ENCODE assay signal across 8 cellular contexts in genomic region chr6:12011276-12012112, GRCh38. TPM values are rescaled to one million over a fixed set of nuclear protein-coding genes. Genes with fewer than 3 reads are reported as not detected.
DNase-seq lines count a peak whose midpoint lies in the region; ATAC-seq and TF ChIP-seq lines count a peak whose summit lies in the region.

No MANE protein-coding gene starts in this region.

- ATAC-seq in GM21786 (IDR thresholded peaks at IDR 0.05; ENCODE audit: unreplicated experiment) = peak; percentile 54
- peak; percentile 79 for ATAC-seq in activated T-cell treated with anti-CD3 and anti-CD28 coated beads, Interleukin-2, amount 50 U/mL, for 72 hours (replicated peaks in 1 of 2)
- ATAC-seq in natural killer cell = peak; percentile 68 to 90 (median 77)

- peak in 1 of 2 donors; percentile 7 for TF ChIP-seq POLR2A in Peyer's patch (IDR thresholded peaks at IDR 0.05)
- no peak for TF ChIP-seq POLR2A in esophagus muscularis mucosa (IDR thresholded peaks at IDR 0.05; ENCODE audit: low read depth)

- no peak overlapping the region; the same call in 1 of the 2 replicates for H3K27ac ChIP-seq in DOHH2 (ENCODE audit: low read depth, low read length)
- peak overlapping the region; percentile 59 for H3K27ac ChIP-seq in KOPT-K1 (ENCODE audit: low read depth, low read length, poor library complexity, severe bottlenecking)
- peak overlapping the region; percentile 87 to 99 (median 96) for H3K27ac ChIP-seq in Peyer's patch
- peak overlapping the region; percentile 90 to 98 (median 95) for H3K27ac ChIP-seq in esophagus muscularis mucosa (replicated peaks in 1 of 4)

- peak; percentile 37 for TF ChIP-seq EP300 in esophagus muscularis mucosa (IDR thresholded peaks at IDR 0.05)

- peak overlapping the region; percentile 91 to 98 for H3K4me3 Mint-ChIP-seq in activated T-cell treated with anti-CD3 and anti-CD28 coated beads, Interleukin-2, amount 50 U/mL, for 72 hours
- H3K4me3 Mint-ChIP-seq in natural killer cell = peak overlapping the region; percentile 96

- peaks cover 45% of the 10 kb centered on the region for H3K4me1 Mint-ChIP-seq in activated T-cell treated with anti-CD3 and anti-CD28 coated beads, Interleukin-2, amount 50 U/mL, for 72 hours (ENCODE audit: low read depth)
- H3K4me1 Mint-ChIP-seq in natural killer cell = peaks cover 48 to 49% of the 10 kb centered on the region in 2 donors

- TF ChIP-seq CTCF in DOHH2 (IDR thresholded peaks at IDR 0.05; ENCODE audit: low read depth, low read length, poor library complexity, severe bottlenecking) = no peak
- no peak for TF ChIP-seq CTCF in Peyer's patch (IDR thresholded peaks at IDR 0.05)
- TF ChIP-seq CTCF in esophagus muscularis mucosa (IDR thresholded peaks at IDR 0.05) = no peak
- TF ChIP-seq CTCF in natural killer cell (IDR thresholded peaks at IDR 0.05) = no peak

- H3K4me2 ChIP-seq in DOHH2 (ENCODE audit: low read length) = no peak overlapping the region

- H3K27ac Mint-ChIP-seq in activated T-cell treated with anti-CD3 and anti-CD28 coated beads, Interleukin-2, amount 50 U/mL, for 72 hours = peak overlapping the region; percentile 99
- H3K27ac Mint-ChIP-seq in natural killer cell = peak overlapping the region; percentile 98 to 99

- DNase-seq in Peyer's patch = peak; percentile 97 to 99 (median 97)
- DNase-seq in activated T-cell treated with anti-CD3 and anti-CD28 coated beads, Interleukin-2, amount 50 U/mL, for 72 hours = peak; percentile 96 to 98
- DNase-seq in esophagus muscularis mucosa (ENCODE audit: extremely low spot score) = peak; percentile 100
- peak; percentile 94 for DNase-seq in natural killer cell
- DNase-seq in stimulated activated naive CD4-positive, alpha-beta T cell (lab: John Stamatoyannopoulos, UW) = peak; percentile 93 to 99 (median 94)

- no peaks in the 10 kb centered on the region for H4K20me1 ChIP-seq in DOHH2 (ENCODE audit: control insufficient read depth, insufficient read depth, low read depth, low read length)

- peaks cover 7% of the 10 kb centered on the region; the same call in 1 of the 2 replicates for H3K9me3 ChIP-seq in DOHH2 (ENCODE audit: control insufficient read depth, insufficient read depth, low read length)
- no peaks in the 10 kb centered on the region for H3K9me3 ChIP-seq in KOPT-K1 (ENCODE audit: insufficient read depth, low read length, poor library complexity, severe bottlenecking)
- H3K9me3 ChIP-seq in Peyer's patch = no peaks in the 10 kb centered on the region
- H3K9me3 ChIP-seq in esophagus muscularis mucosa = no peaks in the 10 kb centered on the region

- peaks cover 21% of the 10 kb centered on the region for H3F3A ChIP-seq in DOHH2 (ENCODE audit: control insufficient read depth, insufficient read depth)

- intact Hi-C loops in esophagus muscularis mucosa (cut with DNase I) (loop anchor here (5.0 to 10.0 kb wide), 2 partner anchors 307 to 474 kb away; partner anchors contain the start of gene TMEM170B), natural killer cell (cut with micrococcal nuclease) (loop anchor here (5.0 kb wide), 1 partner anchor 644 kb away; no protein-coding TSS in a partner anchor)

- peaks cover 19 to 37% of the 10 kb centered on the region in 2 donors for H3K36me3 Mint-ChIP-seq in activated T-cell treated with anti-CD3 and anti-CD28 coated beads, Interleukin-2, amount 50 U/mL, for 72 hours (ENCODE audit: insufficient read depth in 2 of 2)
- no peaks in the 10 kb centered on the region for H3K36me3 Mint-ChIP-seq in natural killer cell

- H3K4me3 ChIP-seq in DOHH2 (ENCODE audit: low read length) = peak overlapping the region; percentile 88
- H3K4me3 ChIP-seq in Peyer's patch = peak overlapping the region; percentile 75 to 90 (median 84)
- peak overlapping the region; percentile 80 to 87 (median 85) for H3K4me3 ChIP-seq in esophagus muscularis mucosa

- no peaks in the 10 kb centered on the region for H3K9me2 ChIP-seq in DOHH2 (replicated peaks; ENCODE audit: control insufficient read depth, low read length)

- peaks cover 26% of the 10 kb centered on the region for H3K4me1 ChIP-seq in DOHH2 (ENCODE audit: control insufficient read depth, low read length)
- peaks cover 0 to 19% (median 2%) of the 10 kb centered on the region in 4 donors for H3K4me1 ChIP-seq in Peyer's patch
- H3K4me1 ChIP-seq in esophagus muscularis mucosa = peaks cover 15 to 49% (median 37%) of the 10 kb centered on the region in 4 donors

- H3K79me2 ChIP-seq in DOHH2 (ENCODE audit: control insufficient read depth, low read length) = peaks cover 57% of the 10 kb centered on the region

- no peaks in the 10 kb centered on the region for H3K27me3 Mint-ChIP-seq in activated T-cell treated with anti-CD3 and anti-CD28 coated beads, Interleukin-2, amount 50 U/mL, for 72 hours (ENCODE audit: low read depth)
- peaks cover 0 to 4% of the 10 kb centered on the region in 2 donors for H3K27me3 Mint-ChIP-seq in natural killer cell (ENCODE audit: low read depth in 2 of 2)

- 1% methylated on average over 15 of the region's 108 CpGs for WGBS in esophagus muscularis mucosa

- peaks cover 29% of the 10 kb centered on the region for H3K36me3 ChIP-seq in DOHH2 (ENCODE audit: control insufficient read depth, low read length)
- H3K36me3 ChIP-seq in KOPT-K1 (ENCODE audit: insufficient read depth, low read length) = no peaks in the 10 kb centered on the region
- H3K36me3 ChIP-seq in Peyer's patch = peaks cover 0 to 5% (median 0%) of the 10 kb centered on the region in 3 donors
- H3K36me3 ChIP-seq in esophagus muscularis mucosa = peaks cover 0 to 2% (median under 1%) of the 10 kb centered on the region in 4 donors

- no peaks in the 10 kb centered on the region for H3K9me3 Mint-ChIP-seq in activated T-cell treated with anti-CD3 and anti-CD28 coated beads, Interleukin-2, amount 50 U/mL, for 72 hours
- no peaks in the 10 kb centered on the region for H3K9me3 Mint-ChIP-seq in natural killer cell

- no peaks in the 10 kb centered on the region for H3K27me3 ChIP-seq in DOHH2 (ENCODE audit: control insufficient read depth, low read length)
- no peaks in the 10 kb centered on the region for H3K27me3 ChIP-seq in Peyer's patch
- H3K27me3 ChIP-seq in esophagus muscularis mucosa = no peaks in the 10 kb centered on the region

RNA-seq across cellular contexts. Expression of gene HIVEP1, which starts 0.6 kb away (rescaled TPM):
- 10 to 100 TPM; 26.8 to 69.3 (median 38.8) TPM for total RNA-seq in Peyer's patch
- 10 to 100 TPM; 70.1 to 77.0 TPM for total RNA-seq in activated T-cell treated with anti-CD3 and anti-CD28 coated beads, Interleukin-2, amount 50 U/mL, for 72 hours
- 10 to 100 TPM; 16.2 to 28.3 (median 25.1) TPM for total RNA-seq in esophagus muscularis mucosa
- 10 to 100 TPM; 26.3 to 37.9 (median 28.4) TPM for total RNA-seq in natural killer cell
